11 cellular contexts compared by ENCODE assay signal in the genomic region with DNA sequence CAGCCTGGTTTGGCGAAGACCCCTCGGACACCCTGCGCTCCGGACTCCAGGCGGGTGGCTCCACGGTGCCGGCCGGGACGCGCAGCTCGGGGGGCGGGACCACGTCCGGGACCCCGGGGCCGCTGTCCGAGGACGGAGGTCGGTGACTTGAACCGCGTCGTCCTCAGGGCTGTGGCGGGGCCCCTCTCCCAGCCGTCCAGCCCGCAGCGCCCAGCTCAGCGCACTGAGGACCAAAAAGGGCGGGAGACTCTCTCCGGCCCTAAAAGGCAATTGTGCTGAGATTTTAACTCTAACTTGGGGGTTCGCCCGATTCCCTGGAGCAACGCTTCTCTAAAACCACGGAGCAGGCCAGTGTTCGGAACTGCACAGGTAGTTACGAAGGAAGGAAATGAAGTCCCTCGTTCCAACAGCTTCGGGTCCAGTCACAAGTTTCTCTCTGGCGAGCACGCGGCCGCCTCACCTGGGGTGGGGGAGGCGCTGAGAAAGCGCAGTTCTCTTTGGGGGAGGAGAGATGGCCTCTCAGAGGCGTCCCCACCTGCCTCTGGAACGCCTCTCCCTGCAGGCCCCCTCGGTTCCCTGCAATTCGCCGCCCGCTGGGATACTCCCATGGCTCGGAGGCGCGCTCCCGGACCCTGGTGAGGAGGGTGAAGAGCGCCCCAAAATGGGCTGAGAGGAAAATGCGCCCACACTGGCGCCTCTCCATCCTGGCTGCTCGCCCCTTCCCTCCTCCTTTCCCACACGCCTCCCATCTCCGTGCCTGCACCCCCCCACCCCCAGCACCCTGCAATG.
A peak's percentile ranks its signal among the peaks of the same experiment; 100 is the strongest.
DNase-seq lines count a peak whose midpoint lies in the region; ATAC-seq, FAIRE-seq and TF ChIP-seq lines count a peak whose summit lies in the region.
"Had no signal": no experiment of that assay in that cellular context is flagged by ENCODE, and none has a peak within 500 bp of the region (broad histone marks: within the 10 kb centered on the region; RNA-seq: fewer than 3 reads in every experiment).

No MANE protein-coding gene starts in this region.

- H4K20me1 ChIP-seq in astrocyte (ENCODE audit: insufficient read depth, low read length): peaks cover 9% of the 10 kb centered on the region

- H3K27ac ChIP-seq in left ventricle myocardium inferior (replicated peaks) (no peak overlapping the region), astrocyte (ENCODE audit: low read depth, low read length) (no peak overlapping the region), aorta (ENCODE audit: low read depth in 1 of 2, low read length in 2 of 2) (no peak overlapping the region)
- H3K27ac ChIP-seq: skin epidermis had no signal

- H3K9ac ChIP-seq in astrocyte (ENCODE audit: low read length): peak overlapping the region; percentile 59

- peak overlapping the region; percentile 69 for H2AFZ ChIP-seq in astrocyte (ENCODE audit: low read depth, low read length)

- no peak overlapping the region for H3K27ac Mint-ChIP-seq in astrocyte (ENCODE audit: unreplicated experiment)
- H3K27ac Mint-ChIP-seq in naive thymus-derived CD8-positive, alpha-beta T cell: no peak overlapping the region

- H3K79me2 ChIP-seq in astrocyte (ENCODE audit: insufficient read depth, low read length): peaks cover 6% of the 10 kb centered on the region

- no peak for DNase-seq in left ventricle myocardium inferior
- DNase-seq in Right ventricle myocardium superior: no peak
- DNase-seq in astrocyte (ENCODE audit: low read depth): no peak
- DNase-seq in naive thymus-derived CD8-positive, alpha-beta T cell: no peak
- peak; percentile 31 to 41 for DNase-seq in aorta
- no peak for DNase-seq in GM19239 (ENCODE audit: insufficient read length, low spot score)
- no peak for DNase-seq in stimulated activated naive CD8-positive, alpha-beta T cell treated with anti-CD3 and anti-CD28 coated beads, Interleukin-15, Interleukin-2, amounts not matched to agents 100 U/mL and 50 U/mL, for 24 hours

- H3K36me3 ChIP-seq in left ventricle myocardium inferior: no peaks in the 10 kb centered on the region
- H3K36me3 ChIP-seq in astrocyte (ENCODE audit: insufficient read depth, low read length): no peaks in the 10 kb centered on the region
- H3K36me3 ChIP-seq in aorta (ENCODE audit: control insufficient read depth in 1 of 2, insufficient read depth in 2 of 2, low read length in 1 of 2): no peaks in the 10 kb centered on the region

- H3K36me3 Mint-ChIP-seq in astrocyte (ENCODE audit: low read depth, unreplicated experiment): no peaks in the 10 kb centered on the region
- H3K36me3 Mint-ChIP-seq in naive thymus-derived CD8-positive, alpha-beta T cell: peaks cover 0 to 4% (median 0%) of the 10 kb centered on the region in 3 donors

- H3K9me3 Mint-ChIP-seq in astrocyte (ENCODE audit: unreplicated experiment): peaks cover 18% of the 10 kb centered on the region
- H3K9me3 Mint-ChIP-seq in naive thymus-derived CD8-positive, alpha-beta T cell: no peaks in the 10 kb centered on the region

- 2% methylated on average over 59 of the region's 59 CpGs for WGBS in aorta, 2 donors

- ATAC-seq in Right ventricle myocardium superior (ENCODE audit: poor library complexity) (no peak), aorta (ENCODE audit: low FRiP score) (no peak), HG03469 (IDR thresholded peaks at IDR 0.05; ENCODE audit: unreplicated experiment) (no peak)
- ATAC-seq in naive thymus-derived CD8-positive, alpha-beta T cell: no peak
- no peak for ATAC-seq in stimulated activated naive CD8-positive, alpha-beta T cell treated with anti-CD3 and anti-CD28 coated beads, Interleukin-15, Interleukin-2, amounts not matched to agents 100 U/mL and 50 U/mL, for 24 hours

- POLR2A ChIA-PET in naive thymus-derived CD8-positive, alpha-beta T cell (lab: Charles Lee): no interaction called here

- no peak overlapping the region for H3K4me3 Mint-ChIP-seq in astrocyte (ENCODE audit: unreplicated experiment)
- peak overlapping the region in 9 of 10 donors; percentile 30 to 79 (median 60) for H3K4me3 Mint-ChIP-seq in naive thymus-derived CD8-positive, alpha-beta T cell

- peak overlapping the region; percentile 67 for H3K4me3 ChIP-seq in left ventricle myocardium inferior
- H3K4me3 ChIP-seq in astrocyte (ENCODE audit: insufficient read depth, low read depth, low read length): peak overlapping the region; percentile 62
- no peak overlapping the region for H3K4me3 ChIP-seq in aorta (ENCODE audit: low read length in 2 of 2)

- FAIRE-seq in astrocyte (lab: Jason Lieb, UNC): no peak
- no peak for FAIRE-seq in GM19239 (lab: Jason Lieb, UNC)
- FAIRE-seq: colon, RCC 7860 had no signal

- H3K4me1 ChIP-seq in left ventricle myocardium inferior (peaks cover 68% of the 10 kb centered on the region), astrocyte (ENCODE audit: insufficient read depth, low read length) (peaks cover 19% of the 10 kb centered on the region), aorta (ENCODE audit: control insufficient read depth in 1 of 2, insufficient read depth in 2 of 2, low read length in 2 of 2) (no peaks in the 10 kb centered on the region)

- no peaks in the 10 kb centered on the region for H3K4me1 Mint-ChIP-seq in astrocyte (ENCODE audit: low read depth, unreplicated experiment)
- peaks cover 10 to 37% (median 32%) of the 10 kb centered on the region in 4 donors for H3K4me1 Mint-ChIP-seq in naive thymus-derived CD8-positive, alpha-beta T cell

- intact Hi-C loops in left ventricle myocardium inferior (cut with micrococcal nuclease) (no loop called here), Right ventricle myocardium superior (cut with DNase I) (no loop called here), aorta (cut with DNase I) (no loop called here)

- H3K4me2 ChIP-seq in astrocyte (ENCODE audit: low read length): peak overlapping the region; percentile 89

- H3K27me3 Mint-ChIP-seq in astrocyte (ENCODE audit: low read depth, unreplicated experiment): no peaks in the 10 kb centered on the region
- H3K27me3 Mint-ChIP-seq in naive thymus-derived CD8-positive, alpha-beta T cell: peaks cover 21 to 54% (median 41%) of the 10 kb centered on the region in 5 donors

- TF ChIP-seq CTCF in left ventricle myocardium inferior (IDR thresholded peaks at IDR 0.05; ENCODE audit: borderline replicate concordance) (no peak), astrocyte (IDR thresholded peaks at IDR 0.05; ENCODE audit: insufficient read depth, low read depth, low read length) (no peak)

- peaks cover 97% of the 10 kb centered on the region for H3K27me3 ChIP-seq in left ventricle myocardium inferior (ENCODE audit: low read depth)
- H3K27me3 ChIP-seq in astrocyte (ENCODE audit: insufficient read depth, low read length): peaks cover 39% of the 10 kb centered on the region
- no peaks in the 10 kb centered on the region for H3K27me3 ChIP-seq in aorta (ENCODE audit: control insufficient read depth in 1 of 2, insufficient read depth in 2 of 2, low read length in 1 of 2)

- H3K9me3 ChIP-seq in left ventricle myocardium inferior (replicated peaks) (no peaks in the 10 kb centered on the region), astrocyte (ENCODE audit: insufficient read depth, low read depth, low read length) (no peaks in the 10 kb centered on the region), aorta (ENCODE audit: control insufficient read depth, low read length) (no peaks in the 10 kb centered on the region)

Comparison
In these comparisons a context has a peak if more than half of its experiments do, and no peak if none do; other contexts are left out.
1. DNase-seq: peak in aorta (2 of 2); none in left ventricle myocardium inferior (single experiment), Right ventricle myocardium superior (single experiment), astrocyte (single experiment), naive thymus-derived CD8-positive, alpha-beta T cell (0 of 10), GM19239 (single experiment) and stimulated activated naive CD8-positive, alpha-beta T cell treated with anti-CD3 and anti-CD28 coated beads, Interleukin-15, Interleukin-2, amounts not matched to agents 100 U/mL and 50 U/mL, for 24 hours (single experiment).
2. H3K4me3 ChIP-seq: peak in left ventricle myocardium inferior (single experiment) and astrocyte (single experiment); none in aorta (0 of 2).